In genomic region chr17:43907425-43907981, GRCh38 we compare ENCODE assay signal across 7 cellular contexts. TPM values are rescaled to one million over a fixed set of nuclear protein-coding genes. Genes with fewer than 3 reads are reported as not detected.
A peak's percentile ranks its signal among the peaks of the same experiment; 100 is the strongest.
DNase-seq lines count a peak whose midpoint lies in the region; ATAC-seq and TF ChIP-seq lines count a peak whose summit lies in the region.

Gene MPP2, minus strand, starts transcription at chr17:43907536. Its CDS starts 3,076 bp downstream, at chr17:43904460.

- H2BK5ac ChIP-seq in mesendoderm (ENCODE audit: low read length) = no peak within 1 kb of the TSS

- H3K27ac ChIP-seq in mesendoderm (ENCODE audit: low read depth, low read length) = no peak within 1 kb of the TSS

- no peaks in the 10 kb centered on the region for H3K79me2 ChIP-seq in mesendoderm (ENCODE audit: control insufficient read depth, insufficient read depth, low read length)

- H3K4me1 Mint-ChIP-seq in endothelial cell (ENCODE audit: unreplicated experiment) = peaks cover 3% of the 10 kb centered on the region

- H3K4me3 ChIP-seq in mesendoderm (ENCODE audit: low read length) = peak within 1 kb of the TSS; percentile 56

- H3K79me1 ChIP-seq in mesendoderm (ENCODE audit: low read length) = no peaks in the 10 kb centered on the region

- peak within 1 kb of the TSS; percentile 70 for H3K27ac Mint-ChIP-seq in endothelial cell (ENCODE audit: unreplicated experiment)

- no peak within 1 kb of the TSS for H2AK5ac ChIP-seq in mesendoderm (ENCODE audit: low read length)

- H3K56ac ChIP-seq in mesendoderm (ENCODE audit: low read length) = peak within 1 kb of the TSS; percentile 91

- no peaks in the 10 kb centered on the region for H3K36me3 Mint-ChIP-seq in endothelial cell (ENCODE audit: low read depth, unreplicated experiment)

- no peak within 1 kb of the TSS for H4K8ac ChIP-seq in mesendoderm (ENCODE audit: low read depth, low read length)

- H3K9me3 Mint-ChIP-seq in endothelial cell (ENCODE audit: unreplicated experiment) = no peaks in the 10 kb centered on the region

- no peak within 1 kb of the TSS for H3K4ac ChIP-seq in mesendoderm (ENCODE audit: low read depth, low read length)

- H3K18ac ChIP-seq in mesendoderm (ENCODE audit: low read length) = no peak within 1 kb of the TSS

- no peak for TF ChIP-seq CTCF in GM20000 (IDR thresholded peaks at IDR 0.05; ENCODE audit: extremely low read depth, missing control alignments)
- no peak for TF ChIP-seq CTCF in endothelial cell (IDR thresholded peaks at IDR 0.05; ENCODE audit: unreplicated experiment)

- peak within 1 kb of the TSS; percentile 77 for H3K4me3 Mint-ChIP-seq in endothelial cell (ENCODE audit: unreplicated experiment)

- H3K4me2 ChIP-seq in mesendoderm (ENCODE audit: low read length) = peak within 1 kb of the TSS; percentile 93

- H4K5ac ChIP-seq in mesendoderm (ENCODE audit: low read length) = no peak within 1 kb of the TSS

- no peak for ATAC-seq in GM21717 (IDR thresholded peaks at IDR 0.05; ENCODE audit: unreplicated experiment)

- peaks cover 4% of the 10 kb centered on the region for H3K27me3 ChIP-seq in mesendoderm (ENCODE audit: insufficient read depth, low read length, poor library complexity)

- no peak within 1 kb of the TSS for H2BK120ac ChIP-seq in mesendoderm (ENCODE audit: low read depth, low read length)

- peaks cover 11% of the 10 kb centered on the region for H3K27me3 Mint-ChIP-seq in endothelial cell (ENCODE audit: unreplicated experiment)

- H3K23ac ChIP-seq in mesendoderm (ENCODE audit: low read length) = no peak within 1 kb of the TSS

- no peak within 1 kb of the TSS for H2BK15ac ChIP-seq in mesendoderm (replicated peaks; ENCODE audit: low read depth)

- no peaks in the 10 kb centered on the region for H3K36me3 ChIP-seq in mesendoderm (ENCODE audit: control insufficient read depth, insufficient read depth, low read length)

- peak; percentile 55 for DNase-seq in GM20000 (ENCODE audit: low spot score)
- DNase-seq in NCI-H748 (lab: John Stamatoyannopoulos, UW; ENCODE audit: unreplicated experiment) = peak; percentile 88
- DNase-seq in activated T-cell treated with anti-CD3 and anti-CD28 coated beads for 48 hours (ENCODE audit: low read depth) = peak; percentile 41
- peak; percentile 85 for DNase-seq in endothelial cell (ENCODE audit: low spot score)
- peak; percentile 93 for DNase-seq in mesendoderm
- peak; percentile 73 for DNase-seq in stimulated activated CD8-positive, alpha-beta memory T cell treated with anti-CD3 and anti-CD28 coated beads, Interleukin-4, amount 100 ng/mL, for 48 hours

- H3K4me1 ChIP-seq in mesendoderm (ENCODE audit: control insufficient read depth, low read depth, low read length) = peaks cover 2% of the 10 kb centered on the region

- H3K9ac ChIP-seq in mesendoderm (ENCODE audit: low read length) = peak within 1 kb of the TSS; percentile 61

- WGBS in mesendoderm (ENCODE audit: extremely low coverage, insufficient coverage, low lambda C conversion rate) = no CpG with 5 or more reads among the region's 36 CpGs

RNA-seq across cellular contexts. Expression of gene MPP2, which starts in this region (rescaled TPM):
- total RNA-seq in endothelial cell (ENCODE audit: unreplicated experiment) = 8.4 TPM
- polyA plus RNA-seq in mesendoderm (2013, experiment 1 of 2) = 7.5 TPM
- polyA plus RNA-seq in mesendoderm (2013, experiment 2 of 2) = 7.9 TPM

Comparison
In these comparisons a context has a peak if more than half of its experiments do, and no peak if none do; other contexts are left out.
1. DNase-seq: peak in every context shown above with its lines; median percentile 93 in mesendoderm; 88 in NCI-H748; 85 in endothelial cell; 73 in stimulated activated CD8-positive, alpha-beta memory T cell treated with anti-CD3 and anti-CD28 coated beads, Interleukin-4, amount 100 ng/mL, for 48 hours; 55 in GM20000; 41 in activated T-cell treated with anti-CD3 and anti-CD28 coated beads for 48 hours.